In the genomic region with DNA sequence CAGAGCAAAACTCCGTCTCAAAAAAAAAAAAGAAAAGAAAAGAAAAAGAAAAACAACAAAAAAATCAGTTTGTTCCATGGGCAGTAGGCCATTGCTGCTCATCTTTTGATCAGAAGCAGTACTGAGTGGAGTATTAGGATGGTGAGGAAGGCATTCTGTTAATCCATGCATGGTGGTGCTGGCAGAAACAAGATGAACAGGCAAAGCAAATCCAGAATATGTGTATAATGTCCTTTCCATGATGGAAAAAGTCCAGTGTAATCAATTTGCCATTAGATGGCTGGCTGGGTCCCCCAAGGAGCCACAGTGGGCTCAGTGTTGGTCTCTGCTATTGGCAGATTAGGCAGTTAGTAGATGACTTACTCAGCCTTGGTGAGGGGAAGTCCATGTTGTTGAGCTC, we compare ENCODE assay signal across 21 cellular contexts.
"Had no signal": no experiment of that assay in that cellular context is flagged by ENCODE, and none has a peak within 500 bp of the region (broad histone marks: within the 10 kb centered on the region; RNA-seq: fewer than 3 reads in every experiment).

No MANE protein-coding gene starts in this region.

- H3K27me3 Mint-ChIP-seq: activated T-helper 17 cell treated with anti-CD3 and anti-CD28 coated beads, Interleukin-2, amount 50 U/mL, for 72 hours had no signal

- H3K4me3 Mint-ChIP-seq: activated CD8-positive, alpha-beta T cell treated with anti-CD3 and anti-CD28 coated beads, Interleukin-2, amount 10 ng/mL, durations not matched to agents 7 days and 5 days; activated naive CD4-positive, alpha-beta T cell treated with anti-CD3 and anti-CD28 coated beads, Interleukin-2, amount 10 ng/mL, durations not matched to agents 7 days and 5 days; activated T-helper 17 cell treated with anti-CD3 and anti-CD28 coated beads, Interleukin-2, amount 50 U/mL, for 72 hours; endodermal cell had no signal

- H3K9me3 ChIP-seq: colonic mucosa, gastroesophageal sphincter, heart left ventricle, prostate gland had no signal

- H3K27me3 ChIP-seq: colonic mucosa, dorsolateral prefrontal cortex, gastroesophageal sphincter, heart left ventricle had no signal

- H3K4me1 ChIP-seq: colonic mucosa, prostate gland had no signal

- H3K4me3 ChIP-seq: colonic mucosa, dorsolateral prefrontal cortex, gastroesophageal sphincter, heart left ventricle, prostate gland had no signal

- H3K36me3 Mint-ChIP-seq: activated naive CD4-positive, alpha-beta T cell treated with anti-CD3 and anti-CD28 coated beads, Interleukin-2, amount 10 ng/mL, durations not matched to agents 7 days and 5 days had no signal

- H3K27ac ChIP-seq: colonic mucosa, epithelial cell of prostate, gastroesophageal sphincter, heart left ventricle, prostate gland, VCaP had no signal

- H3K4me1 Mint-ChIP-seq: endodermal cell had no signal

- H3K9me3 Mint-ChIP-seq: activated naive CD4-positive, alpha-beta T cell treated with anti-CD3 and anti-CD28 coated beads, Interleukin-2, amount 10 ng/mL, durations not matched to agents 7 days and 5 days; activated T-helper 17 cell treated with anti-CD3 and anti-CD28 coated beads, Interleukin-2, amount 50 U/mL, for 72 hours; endodermal cell had no signal

- H3K36me3 ChIP-seq: colonic mucosa, gastroesophageal sphincter, heart left ventricle, prostate gland had no signal

- DNase-seq: activated CD4-positive, alpha-beta T cell treated with anti-CD3 and anti-CD28 coated beads for 1 hour; activated CD4-positive, alpha-beta T cell treated with anti-CD3 and anti-CD28 coated beads, Interleukin-2, amount 50 U/mL, for 1 hour; activated CD8-positive, alpha-beta T cell treated with anti-CD3 and anti-CD28 coated beads, Interleukin-2, amount 10 ng/mL, durations not matched to agents 7 days and 5 days; activated naive CD4-positive, alpha-beta T cell treated with anti-CD3 and anti-CD28 coated beads, Interleukin-2, amount 10 ng/mL, durations not matched to agents 7 days and 5 days; activated T-cell treated with anti-CD3 and anti-CD28 coated beads, Interleukin-2, amount 50 U/mL, for 1 hour; amygdala; colonic mucosa; dorsolateral prefrontal cortex; endodermal cell; heart left ventricle; left colon; mesenchymal stem cell; stimulated activated CD4-positive, alpha-beta T cell treated with anti-CD3 and anti-CD28 coated beads, Interleukin-4, amount 100 ng/mL, for 24 hours; stimulated activated naive CD8-positive, alpha-beta T cell treated with anti-CD3 and anti-CD28 coated beads, Interleukin-15, Interleukin-2, amounts not matched to agents 100 U/mL and 50 U/mL, for 24 hours had no signal

- FAIRE-seq: bronchial epithelial cell, keratinocyte had no signal

- ATAC-seq: activated CD8-positive, alpha-beta T cell treated with anti-CD3 and anti-CD28 coated beads, Interleukin-2, amount 10 ng/mL, durations not matched to agents 7 days and 5 days; activated T-helper 17 cell treated with anti-CD3 and anti-CD28 coated beads, Interleukin-2, amount 50 U/mL, for 72 hours; gastroesophageal sphincter; heart left ventricle; left colon; stimulated activated naive CD8-positive, alpha-beta T cell treated with anti-CD3 and anti-CD28 coated beads, Interleukin-15, Interleukin-2, amounts not matched to agents 100 U/mL and 50 U/mL, for 24 hours had no signal

- H3K27ac Mint-ChIP-seq: activated CD8-positive, alpha-beta T cell treated with anti-CD3 and anti-CD28 coated beads, Interleukin-2, amount 10 ng/mL, durations not matched to agents 7 days and 5 days; activated naive CD4-positive, alpha-beta T cell treated with anti-CD3 and anti-CD28 coated beads, Interleukin-2, amount 10 ng/mL, durations not matched to agents 7 days and 5 days; activated T-helper 17 cell treated with anti-CD3 and anti-CD28 coated beads, Interleukin-2, amount 50 U/mL, for 72 hours; endodermal cell had no signal
